Comparison of ENCODE assay signal across 8 cellular contexts in the genomic region with DNA sequence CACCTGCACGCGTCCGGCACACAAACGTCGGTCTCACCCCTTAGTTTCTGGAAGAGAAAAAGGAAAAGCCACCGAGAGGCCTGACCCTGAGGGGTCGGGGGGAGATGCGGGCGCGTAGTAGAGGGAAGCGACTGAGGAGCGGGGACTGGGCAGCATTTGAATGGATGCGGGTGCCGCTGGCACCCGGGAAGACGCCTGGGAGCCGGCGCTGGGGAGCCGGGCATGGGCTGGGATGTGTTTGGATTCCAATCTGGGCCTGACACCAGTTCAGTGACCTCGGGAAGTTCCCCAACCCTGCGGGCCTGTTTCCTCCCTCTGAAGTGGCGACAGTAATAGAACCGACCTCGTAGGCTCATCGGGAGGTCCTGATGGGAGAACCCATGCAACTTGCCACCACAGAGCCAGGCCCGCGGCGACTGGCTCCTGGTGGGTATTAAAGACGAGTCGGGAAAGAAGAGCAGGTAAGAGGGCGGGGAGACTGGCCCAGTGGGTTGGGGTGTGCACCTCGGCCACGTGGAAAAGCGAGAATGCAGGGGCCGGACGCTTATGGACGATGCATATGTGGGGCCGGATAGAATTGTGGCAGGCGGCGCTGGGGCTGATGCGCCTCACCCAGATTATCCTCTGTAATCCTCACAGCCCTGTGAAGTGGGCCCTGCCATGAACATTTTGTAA.
A peak's percentile ranks its signal among the peaks of the same experiment; 100 is the strongest.
DNase-seq lines count a peak whose midpoint lies in the region; ATAC-seq and TF ChIP-seq lines count a peak whose summit lies in the region.

No MANE protein-coding gene starts in this region.

- peak overlapping the region; percentile 12 to 64; a peak in 3 of 5 replicates for H3K4me3 Mint-ChIP-seq in H9
- peak overlapping the region; percentile 13 for H3K4me3 Mint-ChIP-seq in activated CD4-positive, alpha-beta memory T cell treated with anti-CD3 and anti-CD28 coated beads, Interleukin-2, amount 10 ng/mL, durations not matched to agents 7 days and 5 days

- peak; percentile 61 for DNase-seq in H9
- DNase-seq in activated CD4-positive, alpha-beta memory T cell treated with anti-CD3 and anti-CD28 coated beads, Interleukin-2, amount 10 ng/mL, durations not matched to agents 7 days and 5 days: no peak
- DNase-seq in left ventricle myocardium superior: no peak
- DNase-seq in NOMO-1 treated with dmso at 0.1 percent for 144 hours (lab: John Stamatoyannopoulos, UW; ENCODE audit: unreplicated experiment): no peak
- no peak for DNase-seq in MM.1S

- intact Hi-C loops in left ventricle myocardium superior (cut with micrococcal nuclease): no loop called here

- H2AK5ac ChIP-seq in H9 (ENCODE audit: insufficient read length, low read length): no peak overlapping the region

- H4K20me1 ChIP-seq in H9 (ENCODE audit: control insufficient read depth, insufficient read depth, insufficient read length) (no peaks in the 10 kb centered on the region), MM.1S (ENCODE audit: insufficient read depth, low read length) (no peaks in the 10 kb centered on the region)

- no peaks in the 10 kb centered on the region for H3K9me3 ChIP-seq in H9 (ENCODE audit: control insufficient read depth, low read depth, low read length)
- peaks cover 3% of the 10 kb centered on the region for H3K9me3 ChIP-seq in skeletal muscle satellite cell (replicated peaks; ENCODE audit: low read length)
- no peaks in the 10 kb centered on the region for H3K9me3 ChIP-seq in MM.1S (replicated peaks; ENCODE audit: insufficient read depth, low read length)

- H3K27me3 ChIP-seq in H9 (ENCODE audit: insufficient read depth, low read length) (no peaks in the 10 kb centered on the region), skeletal muscle satellite cell (ENCODE audit: control insufficient read depth, insufficient read depth, low read length) (no peaks in the 10 kb centered on the region), MM.1S (replicated peaks; ENCODE audit: insufficient read depth, low read length) (no peaks in the 10 kb centered on the region)

- H2AFZ ChIP-seq in H9 (ENCODE audit: low read length): no peak overlapping the region
- H2AFZ ChIP-seq in MM.1S (ENCODE audit: low read length): no peak overlapping the region

- H3K4me1 Mint-ChIP-seq in H9: peaks cover 41% of the 10 kb centered on the region in 2 experiments
- H3K4me1 Mint-ChIP-seq in activated CD4-positive, alpha-beta memory T cell treated with anti-CD3 and anti-CD28 coated beads, Interleukin-2, amount 10 ng/mL, durations not matched to agents 7 days and 5 days: peaks cover 6% of the 10 kb centered on the region

- H2BK20ac ChIP-seq in H9 (ENCODE audit: low read depth, low read length, poor library complexity, severe bottlenecking): no peak overlapping the region

- no peaks in the 10 kb centered on the region for H3K9me2 ChIP-seq in MM.1S (replicated peaks; ENCODE audit: insufficient read depth, low read length)

- no peak overlapping the region for H4K8ac ChIP-seq in H9 (replicated peaks; ENCODE audit: insufficient read length, low read depth, low read length)

- H3K27me3 Mint-ChIP-seq in H9 (ENCODE audit: low read depth): peaks cover 2% of the 10 kb centered on the region; the same call in 1 of the 2 replicates
- H3K27me3 Mint-ChIP-seq in activated CD4-positive, alpha-beta memory T cell treated with anti-CD3 and anti-CD28 coated beads, Interleukin-2, amount 10 ng/mL, durations not matched to agents 7 days and 5 days: peaks cover 57% of the 10 kb centered on the region

- H3F3A ChIP-seq in MM.1S (ENCODE audit: insufficient read depth, low read length): no peaks in the 10 kb centered on the region

- peak overlapping the region; percentile 3; the same call in 1 of the 2 replicates for H3K4ac ChIP-seq in H9 (ENCODE audit: low read depth, low read length)

- H3K23ac ChIP-seq in H9 (ENCODE audit: insufficient read length, low read depth, low read length): no peak overlapping the region

- H3K23me2 ChIP-seq in H9 (ENCODE audit: insufficient read length, low read depth, low read length, poor library complexity, severe bottlenecking): peaks cover 3% of the 10 kb centered on the region

- H4K5ac ChIP-seq in H9 (ENCODE audit: insufficient read length, low read depth, low read length): no peak overlapping the region

- H2BK5ac ChIP-seq in H9 (ENCODE audit: insufficient read length, low read length): no peak overlapping the region

- no peak overlapping the region for H2BK15ac ChIP-seq in H9 (ENCODE audit: low read depth, low read length)

- no peaks in the 10 kb centered on the region for H3K79me1 ChIP-seq in H9 (ENCODE audit: insufficient read depth, low read depth, low read length, poor library complexity, severe bottlenecking)

- H3T11ph ChIP-seq in H9 (ENCODE audit: low read length): no peak overlapping the region

- peak overlapping the region; percentile 80 for H3K4me3 ChIP-seq in skeletal muscle satellite cell (ENCODE audit: low read length)
- H3K4me3 ChIP-seq in MM.1S (ENCODE audit: low read length): no peak overlapping the region

- CTCF ChIA-PET in activated CD4-positive, alpha-beta memory T cell treated with anti-CD3 and anti-CD28 coated beads, Interleukin-2, amount 10 ng/mL, durations not matched to agents 7 days and 5 days (lab: Charles Lee): interaction anchor here (1.0 kb wide), 1 partner anchor 192 kb away, joined by 3 read pairs; no protein-coding TSS in a partner anchor

- no CpG with 5 or more reads among the region's 41 CpGs for WGBS in H9 (ENCODE audit: extremely low coverage, insufficient read length, low lambda C conversion rate)

- H3K36me3 ChIP-seq in skeletal muscle satellite cell (ENCODE audit: insufficient read depth, low read length) (no peaks in the 10 kb centered on the region), MM.1S (replicated peaks; ENCODE audit: insufficient read depth, low read length) (no peaks in the 10 kb centered on the region)

- peaks cover 0 to 12% (median 8%) of the 10 kb centered on the region in 3 experiments; a peak in 4 of 7 replicates for H3K36me3 Mint-ChIP-seq in H9 (ENCODE audit: insufficient read depth in 1 of 3, low read depth in 3 of 3)
- peaks cover under 1% of the 10 kb centered on the region for H3K36me3 Mint-ChIP-seq in activated CD4-positive, alpha-beta memory T cell treated with anti-CD3 and anti-CD28 coated beads, Interleukin-2, amount 10 ng/mL, durations not matched to agents 7 days and 5 days (ENCODE audit: low read depth)

- no peak overlapping the region for H3K56ac ChIP-seq in H9 (ENCODE audit: insufficient read length, low read depth, low read length)

- POLR2A ChIA-PET in activated CD4-positive, alpha-beta memory T cell treated with anti-CD3 and anti-CD28 coated beads, Interleukin-2, amount 10 ng/mL, durations not matched to agents 7 days and 5 days (lab: Charles Lee): no interaction called here

- no peaks in the 10 kb centered on the region for H3K79me2 ChIP-seq in H9 (ENCODE audit: insufficient read depth, low read length)
- no peaks in the 10 kb centered on the region for H3K79me2 ChIP-seq in MM.1S (ENCODE audit: low read length)

- H3K9me3 Mint-ChIP-seq in H9: no peaks in the 10 kb centered on the region; a peak in 1 of 5 replicates
- H3K9me3 Mint-ChIP-seq in activated CD4-positive, alpha-beta memory T cell treated with anti-CD3 and anti-CD28 coated beads, Interleukin-2, amount 10 ng/mL, durations not matched to agents 7 days and 5 days: peaks cover 2% of the 10 kb centered on the region

- ATAC-seq in left ventricle myocardium superior (peak; percentile 42), GM19467 (IDR thresholded peaks at IDR 0.05; ENCODE audit: unreplicated experiment) (no peak), GM21423 (IDR thresholded peaks at IDR 0.05; ENCODE audit: unreplicated experiment) (no peak)

- H3K14ac ChIP-seq in H9 (ENCODE audit: insufficient read depth, low read length): peak overlapping the region; percentile 92

- no peak overlapping the region for H3K9ac ChIP-seq in H9 (ENCODE audit: extremely low read depth, insufficient read length, low read length)
- peak overlapping the region; percentile 85 for H3K9ac ChIP-seq in skeletal muscle satellite cell (ENCODE audit: low read depth, low read length)
- no peak overlapping the region for H3K9ac ChIP-seq in MM.1S (ENCODE audit: low read length)

- peaks cover 3% of the 10 kb centered on the region; the same call in 1 of the 2 replicates for H3K4me1 ChIP-seq in H9 (ENCODE audit: insufficient read depth, low read length)
- H3K4me1 ChIP-seq in skeletal muscle satellite cell (ENCODE audit: control insufficient read depth, insufficient read depth, low read length): peaks cover 30% of the 10 kb centered on the region
- H3K4me1 ChIP-seq in MM.1S (ENCODE audit: low read length): no peaks in the 10 kb centered on the region

- H3K4me2 ChIP-seq in H9 (ENCODE audit: insufficient read depth, insufficient read length, low read length): peak overlapping the region; percentile 2
- peak overlapping the region; percentile 96 for H3K4me2 ChIP-seq in skeletal muscle satellite cell (ENCODE audit: low read length)
- no peak overlapping the region for H3K4me2 ChIP-seq in MM.1S (ENCODE audit: low read depth, low read length)

- peak overlapping the region; percentile 60 for H4K91ac ChIP-seq in H9 (ENCODE audit: insufficient read length, low read depth, low read length)

- H2BK120ac ChIP-seq in H9 (ENCODE audit: low read depth, low read length, poor library complexity, severe bottlenecking): peak overlapping the region; percentile 39

- H3K27ac ChIP-seq in H9 (ENCODE audit: insufficient read length, low read depth, low read length) (no peak overlapping the region), MM.1S (ENCODE audit: low read length) (no peak overlapping the region)

- TF ChIP-seq CTCF in H9 (conservative IDR thresholded peaks at IDR 0.05) (no peak), MM.1S (IDR thresholded peaks at IDR 0.05; ENCODE audit: low read length) (no peak)

- H3K27ac Mint-ChIP-seq in H9: peak overlapping the region in 2 of 3 experiments; percentile 70 to 83; a peak in 3 of 7 replicates
- H3K27ac Mint-ChIP-seq in activated CD4-positive, alpha-beta memory T cell treated with anti-CD3 and anti-CD28 coated beads, Interleukin-2, amount 10 ng/mL, durations not matched to agents 7 days and 5 days: no peak overlapping the region

- H3K18ac ChIP-seq in H9 (ENCODE audit: insufficient read length, low read depth, low read length): peak overlapping the region; percentile 64

- H2BK12ac ChIP-seq in H9 (ENCODE audit: insufficient read length, low read depth, low read length): peak overlapping the region; percentile 5
